In genomic region chr17:17300624-17301568, GRCh38 we compare ENCODE assay signal across 9 cellular contexts. TPM values are rescaled to one million over a fixed set of nuclear protein-coding genes. Genes with fewer than 3 reads are reported as not detected.
A peak's percentile ranks its signal among the peaks of the same experiment; 100 is the strongest.
DNase-seq lines count a peak whose midpoint lies in the region; ATAC-seq and TF ChIP-seq lines count a peak whose summit lies in the region.
"Had no signal": no experiment of that assay in that cellular context is flagged by ENCODE, and none has a peak within 500 bp of the region (broad histone marks: within the 10 kb centered on the region; RNA-seq: fewer than 3 reads in every experiment).

No MANE protein-coding gene starts in this region.

- no peaks in the 10 kb centered on the region for H3K4me1 ChIP-seq in prostate gland (replicated peaks)

- no peak for ATAC-seq in GM21528 (IDR thresholded peaks at IDR 0.05; ENCODE audit: low FRiP score, unreplicated experiment)
- no peak for ATAC-seq in GM21619 (IDR thresholded peaks at IDR 0.05; ENCODE audit: unreplicated experiment)

- intact Hi-C loops in cardiac septum (cut with DNase I), result loop anchor here (10.0 kb wide), 1 partner anchor 296 kb away; no protein-coding TSS in a partner anchor
- intact Hi-C loops in prostate gland (cut with DNase I), result loop anchor here (5.0 kb wide), 1 partner anchor 159 kb away; no protein-coding TSS in a partner anchor

- TF ChIP-seq POLR2A in prostate gland (IDR thresholded peaks at IDR 0.05), result no peak

- TF ChIP-seq CTCF in GM13976 (IDR thresholded peaks at IDR 0.05; ENCODE audit: borderline replicate concordance, control extremely low read depth, extremely low read depth, insufficient read depth, missing control alignments), result no peak
- no peak for TF ChIP-seq CTCF in prostate gland (IDR thresholded peaks at IDR 0.05)

- H3K36me3 ChIP-seq in prostate gland, result no peaks in the 10 kb centered on the region

- in situ Hi-C loops in GM13976 (cut with MboI; ENCODE audit: low sequenced_read_pairs, unreplicated experiment), result no loop called here

- peak overlapping the region; percentile 11 to 16 for H3K4me3 ChIP-seq in prostate gland
- H3K4me3 ChIP-seq: SK-N-MC had no signal

- H3K27ac ChIP-seq in prostate gland, result peak overlapping the region in 1 of 2 donors; percentile 6
- H3K27ac ChIP-seq: SK-N-MC had no signal

- 16% methylated on average over 34 of the region's 35 CpGs for WGBS in prostate gland

- DNase-seq in GM13976 (ENCODE audit: low spot score) (peak; percentile 73), OCI-M1 (lab: John Stamatoyannopoulos, UW) (peak; percentile 94), cardiac septum (ENCODE audit: low spot score) (peak; percentile 79), prostate gland (ENCODE audit: low spot score) (no peak), midbrain (lab: John Stamatoyannopoulos, UW) (no peak)
- peak in 3 of 4 experiments; percentile 5 to 47 (median 21) for DNase-seq in activated naive CD4-positive, alpha-beta T cell (lab: John Stamatoyannopoulos, UW)

- H3K27me3 ChIP-seq in prostate gland (replicated peaks; ENCODE audit: insufficient read depth), result no peaks in the 10 kb centered on the region

- no peaks in the 10 kb centered on the region for H3K9me3 ChIP-seq in prostate gland

RNA-seq across cellular contexts. Expression of gene NT5M, which starts 2.3 kb away (rescaled TPM):
- total RNA-seq in cardiac septum, result 7.5 TPM
- total RNA-seq in prostate gland, result 10 to 100 TPM in 1 of 2 donors, 1 to 10 TPM in 1; 7.6 to 35.2 TPM

RNA-seq across cellular contexts. Expression of gene COPS3, which starts 19.9 kb away (rescaled TPM):
- total RNA-seq in cardiac septum (64.0 TPM), prostate gland (10 to 100 TPM; 52.6 to 79.6 TPM)

Comparison
In these comparisons a context has a peak if more than half of its experiments do, and no peak if none do; other contexts are left out.
1. DNase-seq: peak in GM13976 (single experiment), OCI-M1 (single experiment), activated naive CD4-positive, alpha-beta T cell (3 of 4) and cardiac septum (single experiment); none in prostate gland (single experiment) and midbrain (single experiment).